ENCODE assay signal across 10 cellular contexts in the genomic region with DNA sequence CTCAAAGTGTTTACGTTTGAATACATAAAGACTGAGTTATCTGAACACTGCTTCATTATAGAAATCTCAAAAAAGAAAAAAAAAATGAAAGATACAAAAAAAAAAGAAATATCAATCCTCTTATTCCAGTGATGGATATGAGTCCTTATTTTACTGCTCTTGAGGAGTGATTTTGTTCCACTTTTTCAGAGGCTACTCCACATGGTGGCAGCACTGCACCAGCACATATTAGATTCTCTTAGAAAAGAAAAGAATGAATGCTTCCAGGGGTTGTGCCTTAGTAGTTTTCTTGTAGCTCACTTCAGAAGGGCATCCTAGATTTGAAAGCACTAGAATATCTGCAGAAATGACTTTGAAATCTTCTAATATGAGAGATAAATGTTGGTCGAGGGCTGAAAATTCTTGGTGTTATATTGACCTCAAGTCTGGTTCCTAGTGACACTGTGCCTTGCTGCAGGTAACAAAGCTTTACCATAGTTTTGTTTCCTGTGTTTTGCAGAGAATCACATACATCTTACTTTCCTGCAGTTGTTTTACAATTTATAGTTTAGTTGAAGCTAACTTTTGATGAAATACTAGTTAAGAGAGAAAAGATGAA. TPM values are rescaled to one million over a fixed set of nuclear protein-coding genes. Genes with fewer than 3 reads are reported as not detected.
DNase-seq lines count a peak whose midpoint lies in the region; ATAC-seq and TF ChIP-seq lines count a peak whose summit lies in the region.
"Had no signal": no experiment of that assay in that cellular context is flagged by ENCODE, and none has a peak within 500 bp of the region (broad histone marks: within the 10 kb centered on the region; RNA-seq: fewer than 3 reads in every experiment).

No MANE protein-coding gene starts in this region.

- no peaks in the 10 kb centered on the region for H3K4me1 Mint-ChIP-seq in activated T-cell treated with anti-CD3 and anti-CD28 coated beads, Interleukin-2, amount 50 U/mL, for 72 hours (ENCODE audit: low read depth)

- no peak overlapping the region for H2AFZ ChIP-seq in smooth muscle cell (ENCODE audit: low read depth)

- H3K4me3 Mint-ChIP-seq in activated T-cell treated with anti-CD3 and anti-CD28 coated beads, Interleukin-2, amount 50 U/mL, for 72 hours, result no peak overlapping the region

- no peak overlapping the region for H3K4me3 ChIP-seq in AG09309 (ENCODE audit: control insufficient read depth, low read depth, low read length)
- H3K4me3 ChIP-seq in GM12865 (ENCODE audit: low read depth, low read length), result no peak overlapping the region
- no peak overlapping the region for H3K4me3 ChIP-seq in smooth muscle cell

- H3K9me3 ChIP-seq in smooth muscle cell (replicated peaks; ENCODE audit: low read depth), result no peaks in the 10 kb centered on the region

- TF ChIP-seq CTCF in AG09309 (IDR thresholded peaks at IDR 0.05; ENCODE audit: control insufficient read depth, insufficient read depth, low read depth, low read length, missing control alignments) (peak; percentile 72), GM12865 (IDR thresholded peaks at IDR 0.05; ENCODE audit: insufficient read depth, low read depth, low read length, missing control alignments) (peak; percentile 36), smooth muscle cell (IDR thresholded peaks at IDR 0.05; ENCODE audit: borderline replicate concordance, insufficient read depth, poor library complexity, severe bottlenecking) (peak; percentile 57)

- no peaks in the 10 kb centered on the region for H3K9me3 Mint-ChIP-seq in activated T-cell treated with anti-CD3 and anti-CD28 coated beads, Interleukin-2, amount 50 U/mL, for 72 hours

- H3K27ac ChIP-seq in smooth muscle cell (ENCODE audit: low read depth), result no peak overlapping the region
- H3K27ac ChIP-seq: epithelial cell of prostate had no signal

- 56% methylated on average over 2 of the region's 2 CpGs for WGBS in smooth muscle cell (ENCODE audit: low lambda C conversion rate)

- peaks cover 4% of the 10 kb centered on the region for H3K36me3 ChIP-seq in smooth muscle cell (ENCODE audit: low read depth)

- intact Hi-C loops in left cardiac atrium (cut with DNase I), result loop anchor here (2.0 to 5.0 kb wide), 2 partner anchors 134 to 136 kb away; no protein-coding TSS in a partner anchor

- H3K4me2 ChIP-seq in smooth muscle cell, result no peak overlapping the region

- peaks cover 15% of the 10 kb centered on the region for H3K79me2 ChIP-seq in smooth muscle cell (ENCODE audit: low read depth)

- no peaks in the 10 kb centered on the region for H3K27me3 Mint-ChIP-seq in activated T-cell treated with anti-CD3 and anti-CD28 coated beads, Interleukin-2, amount 50 U/mL, for 72 hours (ENCODE audit: low read depth)

- H3F3A ChIP-seq in smooth muscle cell (ENCODE audit: low read depth), result peaks cover 4% of the 10 kb centered on the region

- H3K9ac ChIP-seq in smooth muscle cell (ENCODE audit: low read depth), result no peak overlapping the region

- H4K20me1 ChIP-seq in smooth muscle cell (ENCODE audit: low read depth), result peaks cover 59% of the 10 kb centered on the region

- H3K27ac Mint-ChIP-seq in activated T-cell treated with anti-CD3 and anti-CD28 coated beads, Interleukin-2, amount 50 U/mL, for 72 hours, result no peak overlapping the region

- peaks cover 1 to 12% of the 10 kb centered on the region in 2 donors for H3K36me3 Mint-ChIP-seq in activated T-cell treated with anti-CD3 and anti-CD28 coated beads, Interleukin-2, amount 50 U/mL, for 72 hours (ENCODE audit: insufficient read depth in 2 of 2)

- no peak for DNase-seq in AG09309 (ENCODE audit: low read depth)
- DNase-seq in GM12865 (ENCODE audit: low read depth), result peak; percentile 55
- DNase-seq in NCI-H69 (lab: John Stamatoyannopoulos, UW), result peak; percentile 75
- peak; percentile 9 to 29 for DNase-seq in activated T-cell treated with anti-CD3 and anti-CD28 coated beads, Interleukin-2, amount 50 U/mL, for 72 hours
- DNase-seq in left cardiac atrium, result peak; percentile 44
- no peak for DNase-seq in smooth muscle cell (lab: John Stamatoyannopoulos, UW; ENCODE audit: unreplicated experiment)

- no peak for ATAC-seq in activated T-cell treated with anti-CD3 and anti-CD28 coated beads, Interleukin-2, amount 50 U/mL, for 72 hours (replicated peaks in 1 of 2)
- ATAC-seq in left cardiac atrium (peak in 1 of 2 donors; percentile 38), GM21360 (IDR thresholded peaks at IDR 0.05; ENCODE audit: unreplicated experiment) (no peak), GM21423 (IDR thresholded peaks at IDR 0.05; ENCODE audit: unreplicated experiment) (no peak)

- H3K27me3 ChIP-seq in smooth muscle cell (ENCODE audit: low read depth), result no peaks in the 10 kb centered on the region

- no peaks in the 10 kb centered on the region for H3K4me1 ChIP-seq in smooth muscle cell (ENCODE audit: low read depth)

RNA-seq across cellular contexts. Expression of a gene that starts 25.9 kb away (rescaled TPM):
- 100 to 1,000 TPM; 167 to 179 TPM for total RNA-seq in activated T-cell treated with anti-CD3 and anti-CD28 coated beads, Interleukin-2, amount 50 U/mL, for 72 hours
- total RNA-seq in left cardiac atrium (100 to 1,000 TPM; 132 to 152 TPM), smooth muscle cell (92.3 and 94.6 TPM in 2 replicates)
- polyA plus RNA-seq in smooth muscle cell, result 45.0 and 58.5 TPM in 2 replicates

RNA-seq across cellular contexts. Expression of a gene that starts 34.7 kb away (rescaled TPM):
- 1 to 10 TPM; 7.2 to 7.3 TPM for total RNA-seq in activated T-cell treated with anti-CD3 and anti-CD28 coated beads, Interleukin-2, amount 50 U/mL, for 72 hours
- total RNA-seq in left cardiac atrium (1 to 10 TPM; 6.3 to 6.5 TPM), smooth muscle cell (8.6 and 10.2 TPM in 2 replicates)
- 2.8 and 3.5 TPM in 2 replicates for polyA plus RNA-seq in smooth muscle cell

RNA-seq across cellular contexts. Expression of a gene that starts 52.4 kb away (rescaled TPM):
- total RNA-seq in activated T-cell treated with anti-CD3 and anti-CD28 coated beads, Interleukin-2, amount 50 U/mL, for 72 hours, result not detected
- total RNA-seq in left cardiac atrium, result not detected
- total RNA-seq in smooth muscle cell, result not detected in 2 replicates
- polyA plus RNA-seq in smooth muscle cell, result not detected in 2 replicates
- polyA plus RNA-seq: urinary bladder had no signal

Comparison
In these comparisons a context has a peak if more than half of its experiments do, and no peak if none do; other contexts are left out.
1. DNase-seq: peak in GM12865 (single experiment), NCI-H69 (single experiment), activated T-cell treated with anti-CD3 and anti-CD28 coated beads, Interleukin-2, amount 50 U/mL, for 72 hours (2 of 2) and left cardiac atrium (single experiment); none in AG09309 (single experiment) and smooth muscle cell (single experiment).
2. Peak in every context shown above with its lines, with median percentiles within 50 percentile points of each other: CTCF ChIP-seq.